ENCODE assay signal across 21 cellular contexts in genomic region chr9:102445906-102446305, GRCh38.
"Had no signal": no experiment of that assay in that cellular context is flagged by ENCODE, and none has a peak within 500 bp of the region (broad histone marks: within the 10 kb centered on the region; RNA-seq: fewer than 3 reads in every experiment).

No MANE protein-coding gene starts in this region.

- DNase-seq: IMR-90, Karpas-422, KG1, MG63, NCI-H1105, NCI-H1417, NCI-H1436 treated with DMSO at 0.1 percent for 48 hours, NCI-H1694, NCI-H187 treated with DMSO at 0.1 percent for 48 hours, NCI-H2029 treated with DMSO at 0.1 percent for 48 hours, NCI-H2171 treated with DMSO at 0.1 percent for 48 hours, NCI-H345, NCI-H446 treated with DMSO at 0.1 percent for 48 hours, NCI-H510A treated with DMSO at 0.1 percent for 48 hours, NCI-H526, NCI-H748 treated with DMSO at 0.1 percent for 48 hours, SHP77, T-helper 1 cell had no signal

- FAIRE-seq: HepG2 had no signal

- H3K27ac ChIP-seq: RWPE1 had no signal

- H3K4me3 ChIP-seq: MG63 had no signal

- ATAC-seq: HepG2, SK-N-SH treated with all-trans-retinoic acid at 6 μM for 48 hours had no signal

- H3K27me3 ChIP-seq: MG63 had no signal

- H3K36me3 ChIP-seq: MG63 had no signal
